Comparison of ENCODE assay signal across 7 cellular contexts in genomic region chr22:15811141-15811540, GRCh38.
DNase-seq lines count a peak whose midpoint lies in the region; ATAC-seq and TF ChIP-seq lines count a peak whose summit lies in the region.
"Not testable (repeated sequence)": the region's sequence is repeated elsewhere in the genome, so short reads cannot be mapped to it uniquely, and the experiment has no call there.

No MANE protein-coding gene starts in this region.

- 34 to 37% methylated on average over 1 of the region's 1 CpG for WGBS in body of pancreas, 2 donors

- not testable (repeated sequence) for TF ChIP-seq POLR2A in body of pancreas (IDR thresholded peaks at IDR 0.05)

- POLR2A ChIA-PET in Panc1 (lab: Charles Lee), result not testable (repeated sequence)

- not testable (repeated sequence) for H3K9me3 ChIP-seq in Panc1 (ENCODE audit: control insufficient read depth, insufficient read depth, low read depth, low read length); body of pancreas; left lung

- not testable (repeated sequence) for BruUV-seq in Panc1 (replicated peaks; lab: Mats Ljungman, UMichigan)

- CTCF ChIA-PET in Panc1 (lab: Charles Lee), result not testable (repeated sequence)

- ATAC-seq in GM18502 (IDR thresholded peaks at IDR 0.05; ENCODE audit: poor library complexity, unreplicated experiment) (peak; percentile 80), GM21367 (IDR thresholded peaks at IDR 0.05; ENCODE audit: unreplicated experiment) (peak; percentile 70), HG03066 (IDR thresholded peaks at IDR 0.05; ENCODE audit: low read depth, unreplicated experiment) (peak; percentile 78), Panc1 (peak; percentile 93), body of pancreas (peak; percentile 30), left lung (peak; percentile 66)

- in situ Hi-C loops in Panc1 (cut with HindIII; ENCODE audit: low pct_unique_long_range_greater_than_20kb, low sequenced_read_pairs), result not testable (repeated sequence)

- intact Hi-C loops in Panc1 (cut with micrococcal nuclease; ENCODE audit: unreplicated experiment); body of pancreas (cut with DNase I); left lung (cut with DNase I): not testable (repeated sequence)

- not testable (repeated sequence) for H3K27ac ChIP-seq in Panc1 (ENCODE audit: low read length); body of pancreas; left lung

- DNase-seq in Panc1 (ENCODE audit: low read depth, low spot score); left lung: not testable (repeated sequence)
- DNase-seq in body of pancreas, result peak in 1 of 4 donors; percentile 9
- DNase-seq in stimulated activated CD4-positive, alpha-beta T cell treated with anti-CD3 and anti-CD28 coated beads, Interleukin-15, amount 100 ng/mL, for 24 hours, result peak; percentile 5

- H3K4me1 ChIP-seq in Panc1 (ENCODE audit: control insufficient read depth, insufficient read depth, low read length); body of pancreas; left lung: not testable (repeated sequence)

- not testable (repeated sequence) for H3K4me3 ChIP-seq in Panc1 (ENCODE audit: low read depth in 2 of 2, low read length in 2 of 2); body of pancreas; left lung

- not testable (repeated sequence) for TF ChIP-seq CTCF in Panc1 (IDR thresholded peaks at IDR 0.05)
- TF ChIP-seq CTCF in body of pancreas (IDR thresholded peaks at IDR 0.05), result peak in 1 of 7 experiments; percentile 13
- TF ChIP-seq CTCF in left lung (IDR thresholded peaks at IDR 0.05), result peak; percentile 10 to 17

- not testable (repeated sequence) for H3K36me3 ChIP-seq in Panc1 (ENCODE audit: control insufficient read depth, insufficient read depth, low read length); body of pancreas (replicated peaks in 1 of 2; ENCODE audit: insufficient read depth in 1 of 2, low read depth in 2 of 2); left lung

- H3K27me3 ChIP-seq in Panc1 (ENCODE audit: control insufficient read depth, insufficient read depth, low read length); body of pancreas; left lung: not testable (repeated sequence)

Comparison
In these comparisons a context has a peak if more than half of its experiments do, and no peak if none do; other contexts are left out.
1. ATAC-seq: peak in every context shown above with its lines; median percentile 93 in Panc1; 80 in GM18502; 78 in HG03066; 70 in GM21367; 66 in left lung; 30 in body of pancreas.